ENCODE assay signal across 18 cellular contexts in genomic region chr6:169407338-169407737, GRCh38.
"Had no signal": no experiment of that assay in that cellular context is flagged by ENCODE, and none has a peak within 500 bp of the region (broad histone marks: within the 10 kb centered on the region; RNA-seq: fewer than 3 reads in every experiment).

No MANE protein-coding gene starts in this region.

- H3K4me1 Mint-ChIP-seq: activated CD4-positive, alpha-beta memory T cell treated with anti-CD3 and anti-CD28 coated beads, Interleukin-2, amount 10 ng/mL, durations not matched to agents 7 days and 5 days; activated naive CD4-positive, alpha-beta T cell treated with anti-CD3 and anti-CD28 coated beads, Interleukin-2, amount 50 U/mL, for 24 hours; central memory CD8-positive, alpha-beta T cell; WTC11 had no signal

- H3K9me3 ChIP-seq: esophagus muscularis mucosa, right lobe of liver, testis had no signal

- H3K27ac Mint-ChIP-seq: activated CD4-positive, alpha-beta memory T cell treated with anti-CD3 and anti-CD28 coated beads, Interleukin-2, amount 10 ng/mL, durations not matched to agents 7 days and 5 days; activated naive CD4-positive, alpha-beta T cell treated with anti-CD3 and anti-CD28 coated beads, Interleukin-2, amount 50 U/mL, for 24 hours; activated T-cell treated with anti-CD3 and anti-CD28 coated beads, Interleukin-2, amount 50 U/mL, for 24 hours; stimulated activated naive CD8-positive, alpha-beta T cell treated with anti-CD3 and anti-CD28 coated beads, Interleukin-15, Interleukin-2, amounts not matched to agents 100 ng/mL and 50 ng/mL, for 24 hours; WTC11 had no signal

- H3K36me3 Mint-ChIP-seq: activated naive CD4-positive, alpha-beta T cell treated with anti-CD3 and anti-CD28 coated beads, Interleukin-2, amount 50 U/mL, for 24 hours had no signal

- H3K27ac ChIP-seq: brain microvascular endothelial cell, esophagus muscularis mucosa, right lobe of liver, spleen had no signal

- H3K4me3 ChIP-seq: coronary artery, esophagus muscularis mucosa, right lobe of liver, spleen, testis had no signal

- DNase-seq: activated CD4-positive, alpha-beta memory T cell treated with anti-CD3 and anti-CD28 coated beads, Interleukin-2, amount 10 ng/mL, durations not matched to agents 7 days and 5 days; activated CD4-positive, alpha-beta T cell treated with anti-CD3 and anti-CD28 coated beads for 4 hours; activated effector memory CD4-positive, alpha-beta T cell treated with Interleukin-2 at 50 U/mL for 16 hours; activated T-cell treated with anti-CD3 and anti-CD28 coated beads, Interleukin-2, amount 50 U/mL, for 24 hours; amygdala; brain microvascular endothelial cell; effector CD4-positive, alpha-beta T cell; foreskin melanocyte; right lobe of liver; spleen; T-helper 2 cell; testis had no signal

- H3K4me1 ChIP-seq: esophagus muscularis mucosa, right lobe of liver, testis had no signal

- H3K36me3 ChIP-seq: brain microvascular endothelial cell, esophagus muscularis mucosa, right lobe of liver, spleen had no signal

- ATAC-seq: right lobe of liver, WTC11 had no signal

- H3K27me3 ChIP-seq: brain microvascular endothelial cell, esophagus muscularis mucosa, right lobe of liver, spleen, testis had no signal

- H3K4me3 Mint-ChIP-seq: activated CD4-positive, alpha-beta memory T cell treated with anti-CD3 and anti-CD28 coated beads, Interleukin-2, amount 10 ng/mL, durations not matched to agents 7 days and 5 days; activated naive CD4-positive, alpha-beta T cell treated with anti-CD3 and anti-CD28 coated beads, Interleukin-2, amount 50 U/mL, for 24 hours; activated T-cell treated with anti-CD3 and anti-CD28 coated beads, Interleukin-2, amount 50 U/mL, for 24 hours; central memory CD8-positive, alpha-beta T cell; stimulated activated naive CD8-positive, alpha-beta T cell treated with anti-CD3 and anti-CD28 coated beads, Interleukin-15, Interleukin-2, amounts not matched to agents 100 ng/mL and 50 ng/mL, for 24 hours; WTC11 had no signal

- H3K9me3 Mint-ChIP-seq: activated naive CD4-positive, alpha-beta T cell treated with anti-CD3 and anti-CD28 coated beads, Interleukin-2, amount 50 U/mL, for 24 hours; activated T-cell treated with anti-CD3 and anti-CD28 coated beads, Interleukin-2, amount 50 U/mL, for 24 hours; central memory CD8-positive, alpha-beta T cell; stimulated activated naive CD8-positive, alpha-beta T cell treated with anti-CD3 and anti-CD28 coated beads, Interleukin-15, Interleukin-2, amounts not matched to agents 100 ng/mL and 50 ng/mL, for 24 hours had no signal
